Comparison of ENCODE assay signal across 8 cellular contexts in genomic region chr12:6965026-6965661, GRCh38.
DNase-seq lines count a peak whose midpoint lies in the region; ATAC-seq and TF ChIP-seq lines count a peak whose summit lies in the region.

No MANE protein-coding gene starts in this region.

- peaks cover 28 to 48% of the 10 kb centered on the region in 2 donors for H3K36me3 ChIP-seq in duodenal mucosa (ENCODE audit: control insufficient read depth in 1 of 2, insufficient read depth in 2 of 2, low read length in 2 of 2)

- H3K4me3 ChIP-seq in duodenal mucosa (ENCODE audit: low read depth in 1 of 2, low read length in 2 of 2), result peak overlapping the region; percentile 82 to 85

- no peaks in the 10 kb centered on the region for H3K9me3 ChIP-seq in duodenal mucosa (ENCODE audit: control insufficient read depth in 1 of 2, low read length in 2 of 2)

- DNase-seq in GM10266 (ENCODE audit: extremely low spot score), result peak; percentile 83
- peak; percentile 86 to 94 for DNase-seq in NCI-H526 (lab: John Stamatoyannopoulos, UW)
- peak; percentile 87 to 88 for DNase-seq in activated CD4-positive, alpha-beta T cell treated with anti-CD3 and anti-CD28 coated beads, Interleukin-2, amount 50 U/mL, for 4 hours
- peak; percentile 90 for DNase-seq in medulla oblongata (ENCODE audit: extremely low spot score)
- peak; percentile 85 for DNase-seq in stimulated activated CD8-positive, alpha-beta memory T cell treated with anti-CD3 and anti-CD28 coated beads, Interleukin-12 subunit alpha, Interleukin-12 subunit beta, amount 100 ng/mL, for 1 hour (ENCODE audit: low read depth)

- peak; percentile 34 for ATAC-seq in HG03378 (IDR thresholded peaks at IDR 0.05; ENCODE audit: unreplicated experiment)
- no peak for ATAC-seq in HG02970 (IDR thresholded peaks at IDR 0.05; ENCODE audit: low FRiP score, unreplicated experiment)

- peak overlapping the region; percentile 96 to 97 for H3K9ac ChIP-seq in duodenal mucosa (ENCODE audit: low read depth in 1 of 2, low read length in 2 of 2)

- peaks cover 67 to 87% of the 10 kb centered on the region in 2 donors for H3K4me1 ChIP-seq in duodenal mucosa (ENCODE audit: control insufficient read depth in 1 of 2, insufficient read depth in 2 of 2, low read length in 2 of 2)

- peak overlapping the region; percentile 83 for H3K27ac ChIP-seq in duodenal mucosa (ENCODE audit: low read depth, low read length)

- peak; percentile 97 for TF ChIP-seq CTCF in GM10266 (IDR thresholded peaks at IDR 0.05; ENCODE audit: control insufficient read depth, insufficient read depth, low read depth, missing control alignments)

- H3K27me3 ChIP-seq in duodenal mucosa (ENCODE audit: control insufficient read depth in 1 of 2, insufficient read depth in 2 of 2, low read length in 2 of 2), result no peaks in the 10 kb centered on the region
